In genomic region chr1:1539310-1540014, GRCh38 we compare ENCODE assay signal across 1 cellular context.
TF ChIP-seq lines count a peak whose summit lies in the region.

No MANE protein-coding gene starts in this region.

TF ChIP-seq in HepG2, 621 proteins besides CTCF, POLR2A, EP300 and RAD21:
- no peak for TF ChIP-seq MEF2D (CRISPR knock-in tag; IDR thresholded peaks at IDR 0.05)
